ENCODE assay signal across 17 cellular contexts in genomic region chr14:79542121-79542520, GRCh38.
DNase-seq lines count a peak whose midpoint lies in the region; ATAC-seq and TF ChIP-seq lines count a peak whose summit lies in the region.
"Had no signal": no experiment of that assay in that cellular context is flagged by ENCODE, and none has a peak within 500 bp of the region (broad histone marks: within the 10 kb centered on the region; RNA-seq: fewer than 3 reads in every experiment).

No MANE protein-coding gene starts in this region.

- no peaks in the 10 kb centered on the region for H4K20me1 ChIP-seq in PC-9 (ENCODE audit: insufficient read depth)
- H4K20me1 ChIP-seq: BLaER1 treated with 17β-estradiol and CSF1 and Interleukin-3, amounts not matched to agents 10 nM and 100 nM had no signal

- peaks cover 37% of the 10 kb centered on the region for H3K4me1 ChIP-seq in Caco-2
- H3K4me1 ChIP-seq in PC-9 (replicated peaks; ENCODE audit: insufficient read depth) = no peaks in the 10 kb centered on the region
- H3K4me1 ChIP-seq: BLaER1 treated with 17β-estradiol and CSF1 and Interleukin-3, amounts not matched to agents 10 nM and 100 nM had no signal

- TF ChIP-seq CTCF in Caco-2 (IDR thresholded peaks at IDR 0.05; ENCODE audit: insufficient read depth in 1 of 2, low read depth in 1 of 2, low read length in 1 of 2, severe bottlenecking in 1 of 2, unreplicated experiment in 1 of 2) (no peak), chondrocyte (IDR thresholded peaks at IDR 0.05) (no peak), mesothelial cell of epicardium (IDR thresholded peaks at IDR 0.05; ENCODE audit: unreplicated experiment) (no peak), PC-9 (conservative IDR thresholded peaks at IDR 0.05) (no peak)
- no peak for TF ChIP-seq CTCF in activated CD8-positive, alpha-beta T cell treated with anti-CD3 and anti-CD28 coated beads for 36 hours (IDR thresholded peaks at IDR 0.05)

- peak overlapping the region; percentile 85 for H3K27ac Mint-ChIP-seq in Caco-2 (ENCODE audit: unreplicated experiment)
- peak overlapping the region; percentile 72 for H3K27ac Mint-ChIP-seq in chondrocyte (ENCODE audit: unreplicated experiment)
- peak overlapping the region; percentile 52 for H3K27ac Mint-ChIP-seq in mesothelial cell of epicardium
- no peak overlapping the region for H3K27ac Mint-ChIP-seq in activated CD8-positive, alpha-beta T cell treated with anti-CD3 and anti-CD28 coated beads for 36 hours

- BruUV-seq in Caco-2 (replicated peaks; lab: Mats Ljungman, UMichigan) (no TSS peak), PC-9 (replicated peaks; lab: Mats Ljungman, UMichigan) (no TSS peak)

- CTCF ChIA-PET in Caco-2 (lab: Charles Lee) = no interaction called here
- CTCF ChIA-PET in PC-9 (lab: Charles Lee) = no interaction called here
- CTCF ChIA-PET in activated CD8-positive, alpha-beta T cell treated with anti-CD3 and anti-CD28 coated beads for 36 hours (lab: Charles Lee) = no interaction called here

- H3K27ac ChIP-seq in PC-9 = no peak overlapping the region
- H3K27ac ChIP-seq: BLaER1 treated with 17β-estradiol and CSF1 and Interleukin-3, amounts not matched to agents 10 nM and 100 nM; SK-N-MC had no signal

- peak in 1 of 2 experiments; percentile 19 for DNase-seq in Caco-2
- peak; percentile 44 for DNase-seq in NCI-H69 (lab: John Stamatoyannopoulos, UW)
- DNase-seq in chondrocyte (ENCODE audit: low spot score) = no peak
- no peak for DNase-seq in mesothelial cell of epicardium (ENCODE audit: low spot score in 2 of 2, unreplicated experiment in 2 of 2)
- DNase-seq in PC-9 = no peak
- no peak for DNase-seq in HuH-7.5 (ENCODE audit: low spot score)
- no peak for DNase-seq in activated CD8-positive, alpha-beta T cell treated with anti-CD3 and anti-CD28 coated beads for 36 hours
- DNase-seq: H7, KG1, NCI-H1048, NCI-H1436 treated with DMSO at 0.1 percent for 48 hours, NCI-H2029 treated with DMSO at 0.1 percent for 48 hours, NCI-H510A treated with DMSO at 0.1 percent for 48 hours, Right ventricle myocardium superior had no signal

- no peaks in the 10 kb centered on the region for H3K9me2 ChIP-seq in PC-9 (ENCODE audit: insufficient read depth)

- H3K4me1 Mint-ChIP-seq in Caco-2 (ENCODE audit: low read depth, unreplicated experiment) = peaks cover 37% of the 10 kb centered on the region
- H3K4me1 Mint-ChIP-seq in chondrocyte (ENCODE audit: low read depth) = peaks cover 32% of the 10 kb centered on the region
- H3K4me1 Mint-ChIP-seq in mesothelial cell of epicardium = peaks cover 35% of the 10 kb centered on the region
- no peaks in the 10 kb centered on the region for H3K4me1 Mint-ChIP-seq in activated CD8-positive, alpha-beta T cell treated with anti-CD3 and anti-CD28 coated beads for 36 hours (ENCODE audit: low read depth)

- no peak overlapping the region for H3K4me3 ChIP-seq in Caco-2 (ENCODE audit: low read depth, low read length)
- no peak overlapping the region for H3K4me3 ChIP-seq in PC-9
- H3K4me3 ChIP-seq: BLaER1 treated with 17β-estradiol and CSF1 and Interleukin-3, amounts not matched to agents 10 nM and 100 nM; SK-N-MC had no signal

- H3K27me3 ChIP-seq in Caco-2 (replicated peaks; ENCODE audit: control insufficient read depth, insufficient read depth, low read length) (no peaks in the 10 kb centered on the region), PC-9 (ENCODE audit: insufficient read depth, low read depth) (no peaks in the 10 kb centered on the region)
- H3K27me3 ChIP-seq: BLaER1 treated with 17β-estradiol and CSF1 and Interleukin-3, amounts not matched to agents 10 nM and 100 nM had no signal

- H3K9me3 Mint-ChIP-seq in Caco-2 (ENCODE audit: unreplicated experiment) = peaks cover 5% of the 10 kb centered on the region
- H3K9me3 Mint-ChIP-seq in chondrocyte (ENCODE audit: low read depth) = no peaks in the 10 kb centered on the region
- H3K9me3 Mint-ChIP-seq in mesothelial cell of epicardium = peaks cover 5% of the 10 kb centered on the region
- H3K9me3 Mint-ChIP-seq in activated CD8-positive, alpha-beta T cell treated with anti-CD3 and anti-CD28 coated beads for 36 hours = peaks cover 5% of the 10 kb centered on the region

- H3K4me2 ChIP-seq in PC-9 = no peak overlapping the region
- H3K4me2 ChIP-seq: BLaER1 treated with 17β-estradiol and CSF1 and Interleukin-3, amounts not matched to agents 10 nM and 100 nM had no signal

- H2AFZ ChIP-seq in PC-9 = no peak overlapping the region

- H3K27me3 Mint-ChIP-seq in Caco-2 (ENCODE audit: insufficient read depth, unreplicated experiment) (no peaks in the 10 kb centered on the region), chondrocyte (ENCODE audit: low read depth) (no peaks in the 10 kb centered on the region), mesothelial cell of epicardium (ENCODE audit: low read depth) (no peaks in the 10 kb centered on the region)
- no peaks in the 10 kb centered on the region for H3K27me3 Mint-ChIP-seq in activated CD8-positive, alpha-beta T cell treated with anti-CD3 and anti-CD28 coated beads for 36 hours

- H3K36me3 ChIP-seq in Caco-2 (ENCODE audit: control insufficient read depth, insufficient read depth, low read length) = no peaks in the 10 kb centered on the region
- no peaks in the 10 kb centered on the region for H3K36me3 ChIP-seq in PC-9 (ENCODE audit: low read depth)
- H3K36me3 ChIP-seq: BLaER1 treated with 17β-estradiol and CSF1 and Interleukin-3, amounts not matched to agents 10 nM and 100 nM had no signal

- H3K9me3 ChIP-seq in Caco-2 (no peaks in the 10 kb centered on the region), PC-9 (ENCODE audit: insufficient read depth, low read depth) (no peaks in the 10 kb centered on the region)
- H3K9me3 ChIP-seq: BLaER1 treated with 17β-estradiol and CSF1 and Interleukin-3, amounts not matched to agents 10 nM and 100 nM had no signal

- intact Hi-C loops in Caco-2 (cut with micrococcal nuclease; ENCODE audit: unreplicated experiment) (loop anchor here (1.0 kb wide), 1 partner anchor 10 kb away; no protein-coding TSS in a partner anchor), PC-9 (cut with micrococcal nuclease; ENCODE audit: unreplicated experiment) (no loop called here)
- intact Hi-C loops in activated CD8-positive, alpha-beta T cell treated with anti-CD3 and anti-CD28 coated beads for 36 hours (cut with micrococcal nuclease) = no loop called here

- POLR2A ChIA-PET in Caco-2 (lab: Charles Lee) (no interaction called here), PC-9 (lab: Charles Lee; ENCODE audit: unreplicated experiment) (no interaction called here)
- POLR2A ChIA-PET in activated CD8-positive, alpha-beta T cell treated with anti-CD3 and anti-CD28 coated beads for 36 hours (lab: Charles Lee) = no interaction called here

- H3K79me2 ChIP-seq in PC-9 (ENCODE audit: low read depth) = no peaks in the 10 kb centered on the region

- no peaks in the 10 kb centered on the region for H3F3A ChIP-seq in PC-9 (ENCODE audit: insufficient read depth, low read depth)

- no peak overlapping the region for H3K4me3 Mint-ChIP-seq in Caco-2 (ENCODE audit: unreplicated experiment)
- H3K4me3 Mint-ChIP-seq in chondrocyte (ENCODE audit: unreplicated experiment) = no peak overlapping the region
- no peak overlapping the region for H3K4me3 Mint-ChIP-seq in mesothelial cell of epicardium
- H3K4me3 Mint-ChIP-seq in activated CD8-positive, alpha-beta T cell treated with anti-CD3 and anti-CD28 coated beads for 36 hours = no peak overlapping the region

- H3K36me3 Mint-ChIP-seq in Caco-2 (ENCODE audit: insufficient read depth, unreplicated experiment) (peaks cover 10% of the 10 kb centered on the region), chondrocyte (ENCODE audit: low read depth) (no peaks in the 10 kb centered on the region), mesothelial cell of epicardium (no peaks in the 10 kb centered on the region)
- H3K36me3 Mint-ChIP-seq in activated CD8-positive, alpha-beta T cell treated with anti-CD3 and anti-CD28 coated beads for 36 hours (ENCODE audit: low read depth) = no peaks in the 10 kb centered on the region

- ATAC-seq in HG03469 (IDR thresholded peaks at IDR 0.05; ENCODE audit: unreplicated experiment) = no peak
- no peak for ATAC-seq in activated CD8-positive, alpha-beta T cell treated with anti-CD3 and anti-CD28 coated beads for 36 hours
